18 cellular contexts compared by ENCODE assay signal in the genomic region with DNA sequence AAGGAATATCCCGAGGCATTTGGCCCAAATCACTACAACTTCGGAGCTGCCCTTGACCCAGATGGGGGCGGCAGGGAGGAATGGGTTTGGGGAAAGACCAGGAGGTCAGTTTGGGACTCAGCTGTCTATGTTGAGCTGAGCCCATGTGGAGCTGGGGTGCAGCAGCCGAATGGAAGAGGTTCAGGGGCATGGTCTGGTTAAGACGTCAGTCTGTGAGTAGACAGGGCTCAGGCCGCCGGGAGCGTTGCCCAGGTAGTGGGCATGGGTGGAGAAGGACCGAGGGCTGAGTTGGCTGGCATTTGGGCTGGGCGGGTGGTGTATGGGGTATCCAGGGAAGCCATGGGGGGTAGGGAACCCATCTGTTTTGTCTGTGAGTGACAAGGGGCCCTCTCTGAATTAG. TPM values are rescaled to one million over a fixed set of nuclear protein-coding genes. Genes with fewer than 3 reads are reported as not detected.
DNase-seq lines count a peak whose midpoint lies in the region; ATAC-seq and TF ChIP-seq lines count a peak whose summit lies in the region.
"Had no signal": no experiment of that assay in that cellular context is flagged by ENCODE, and none has a peak within 500 bp of the region (broad histone marks: within the 10 kb centered on the region; RNA-seq: fewer than 3 reads in every experiment).

No MANE protein-coding gene starts in this region.

- no peak overlapping the region for H3K4me3 ChIP-seq in CD4-positive, alpha-beta memory T cell (ENCODE audit: low read length in 2 of 2)
- no peak overlapping the region for H3K4me3 ChIP-seq in esophagus squamous epithelium
- H3K4me3 ChIP-seq: GM23248 had no signal

- no peak overlapping the region for H3K27ac ChIP-seq in CD4-positive, alpha-beta memory T cell (ENCODE audit: low read depth, low read length)
- H3K27ac ChIP-seq in esophagus squamous epithelium: no peak overlapping the region
- H3K27ac ChIP-seq: GM23248 had no signal

- no peak for ATAC-seq in activated T-helper 17 cell treated with anti-CD3 and anti-CD28 coated beads, Interleukin-2, amount 50 U/mL, for 72 hours (replicated peaks)
- ATAC-seq: Panc1 had no signal

- H3K4me1 ChIP-seq in CD4-positive, alpha-beta memory T cell (ENCODE audit: insufficient read depth, low read length): peaks cover 10% of the 10 kb centered on the region
- peaks cover 0 to under 1% (median 0%) of the 10 kb centered on the region in 3 donors for H3K4me1 ChIP-seq in esophagus squamous epithelium

- no peak overlapping the region for H3K4me3 Mint-ChIP-seq in activated naive CD4-positive, alpha-beta T cell treated with anti-CD3 and anti-CD28 coated beads for 36 hours
- no peak overlapping the region for H3K4me3 Mint-ChIP-seq in CD4-positive, alpha-beta memory T cell
- H3K4me3 Mint-ChIP-seq in activated T-helper 17 cell treated with anti-CD3 and anti-CD28 coated beads, Interleukin-2, amount 50 U/mL, for 72 hours: no peak overlapping the region
- no peak overlapping the region for H3K4me3 Mint-ChIP-seq in neural crest cell
- H3K4me3 Mint-ChIP-seq: IgD-negative memory B cell had no signal

- intact Hi-C loops in activated naive CD4-positive, alpha-beta T cell treated with anti-CD3 and anti-CD28 coated beads for 36 hours (cut with micrococcal nuclease): no loop called here
- intact Hi-C loops in CD4-positive, alpha-beta memory T cell (cut with micrococcal nuclease): no loop called here
- intact Hi-C loops in esophagus squamous epithelium (cut with DNase I): no loop called here

- H3K27me3 Mint-ChIP-seq in activated naive CD4-positive, alpha-beta T cell treated with anti-CD3 and anti-CD28 coated beads for 36 hours (ENCODE audit: low read depth): no peaks in the 10 kb centered on the region
- H3K27me3 Mint-ChIP-seq in CD4-positive, alpha-beta memory T cell: no peaks in the 10 kb centered on the region
- no peaks in the 10 kb centered on the region for H3K27me3 Mint-ChIP-seq in activated T-helper 17 cell treated with anti-CD3 and anti-CD28 coated beads, Interleukin-2, amount 50 U/mL, for 72 hours
- no peaks in the 10 kb centered on the region for H3K27me3 Mint-ChIP-seq in neural crest cell (ENCODE audit: low read depth)
- H3K27me3 Mint-ChIP-seq: IgD-negative memory B cell had no signal

- CTCF ChIA-PET in activated naive CD4-positive, alpha-beta T cell treated with anti-CD3 and anti-CD28 coated beads for 36 hours (lab: Charles Lee): interaction anchor here (0.9 to 1.9 kb wide), 4 partner anchors 8 to 50 kb away, joined by 3 to 6 read pairs (median 4); no protein-coding TSS in a partner anchor
- CTCF ChIA-PET in CD4-positive, alpha-beta memory T cell (lab: Charles Lee; ENCODE audit: partially characterized antibody): interaction anchor here (1.2 to 2.9 kb wide), 2 partner anchors 23 to 49 kb away, joined by 4 to 9 read pairs; no protein-coding TSS in a partner anchor

- TF ChIP-seq CTCF in neural crest cell (conservative IDR thresholded peaks at IDR 0.05) (no peak), esophagus squamous epithelium (IDR thresholded peaks at IDR 0.05) (no peak)

- peaks cover 78% of the 10 kb centered on the region for H3K36me3 ChIP-seq in CD4-positive, alpha-beta memory T cell (ENCODE audit: insufficient read depth, low read length)
- peaks cover 10 to 99% (median 54%) of the 10 kb centered on the region in 3 donors for H3K36me3 ChIP-seq in esophagus squamous epithelium

- POLR2A ChIA-PET in CD4-positive, alpha-beta memory T cell (lab: Charles Lee; ENCODE audit: partially characterized antibody): interaction anchor here (1.4 kb wide), 1 partner anchor 47 kb away, joined by 4 read pairs; no protein-coding TSS in a partner anchor

- no peaks in the 10 kb centered on the region for H3K27me3 ChIP-seq in CD4-positive, alpha-beta memory T cell (ENCODE audit: insufficient read depth, low read length)
- H3K27me3 ChIP-seq in esophagus squamous epithelium: no peaks in the 10 kb centered on the region

- TF ChIP-seq POLR2A in esophagus squamous epithelium (IDR thresholded peaks at IDR 0.05): no peak

- peaks cover 43% of the 10 kb centered on the region for H3K36me3 Mint-ChIP-seq in activated naive CD4-positive, alpha-beta T cell treated with anti-CD3 and anti-CD28 coated beads for 36 hours (ENCODE audit: low read depth)
- H3K36me3 Mint-ChIP-seq in CD4-positive, alpha-beta memory T cell: peaks cover 52 to 67% of the 10 kb centered on the region in 2 donors
- peaks cover 97% of the 10 kb centered on the region for H3K36me3 Mint-ChIP-seq in activated T-helper 17 cell treated with anti-CD3 and anti-CD28 coated beads, Interleukin-2, amount 50 U/mL, for 72 hours (ENCODE audit: low read depth)
- peaks cover 23% of the 10 kb centered on the region for H3K36me3 Mint-ChIP-seq in neural crest cell (ENCODE audit: low read depth)

- 82 to 95% methylated on average over 10 of the region's 10 CpGs for WGBS in esophagus squamous epithelium, 2 donors

- no peaks in the 10 kb centered on the region for H3K9me3 Mint-ChIP-seq in activated naive CD4-positive, alpha-beta T cell treated with anti-CD3 and anti-CD28 coated beads for 36 hours
- peaks cover 0 to 2% (median 0%) of the 10 kb centered on the region in 8 donors for H3K9me3 Mint-ChIP-seq in CD4-positive, alpha-beta memory T cell
- H3K9me3 Mint-ChIP-seq in activated T-helper 17 cell treated with anti-CD3 and anti-CD28 coated beads, Interleukin-2, amount 50 U/mL, for 72 hours: no peaks in the 10 kb centered on the region
- no peaks in the 10 kb centered on the region for H3K9me3 Mint-ChIP-seq in neural crest cell
- H3K9me3 Mint-ChIP-seq: IgD-negative memory B cell had no signal

- no peaks in the 10 kb centered on the region for H3K4me1 Mint-ChIP-seq in activated naive CD4-positive, alpha-beta T cell treated with anti-CD3 and anti-CD28 coated beads for 36 hours (ENCODE audit: low read depth)
- peaks cover under 1 to 8% (median 6%) of the 10 kb centered on the region in 4 donors for H3K4me1 Mint-ChIP-seq in CD4-positive, alpha-beta memory T cell
- H3K4me1 Mint-ChIP-seq in activated T-helper 17 cell treated with anti-CD3 and anti-CD28 coated beads, Interleukin-2, amount 50 U/mL, for 72 hours: peaks cover 5% of the 10 kb centered on the region
- no peaks in the 10 kb centered on the region for H3K4me1 Mint-ChIP-seq in neural crest cell

- peak overlapping the region; percentile 53 for H3K27ac Mint-ChIP-seq in activated naive CD4-positive, alpha-beta T cell treated with anti-CD3 and anti-CD28 coated beads for 36 hours
- H3K27ac Mint-ChIP-seq in CD4-positive, alpha-beta memory T cell: peak overlapping the region in 5 of 7 donors; percentile 30 to 61 (median 47)
- peak overlapping the region; percentile 58 for H3K27ac Mint-ChIP-seq in activated T-helper 17 cell treated with anti-CD3 and anti-CD28 coated beads, Interleukin-2, amount 50 U/mL, for 72 hours
- H3K27ac Mint-ChIP-seq in neural crest cell (ENCODE audit: unreplicated experiment): peak overlapping the region; percentile 93
- H3K27ac Mint-ChIP-seq: IgD-negative memory B cell had no signal

- no peak for DNase-seq in activated naive CD4-positive, alpha-beta T cell treated with anti-CD3 and anti-CD28 coated beads for 36 hours
- no peak for DNase-seq in activated naive CD4-positive, alpha-beta T cell treated with Interleukin-2 at 50 U/mL for 16 hours
- no peak for DNase-seq in CD4-positive, alpha-beta memory T cell
- DNase-seq in neural crest cell (ENCODE audit: low read depth, low spot score) (no peak), GDM1 (lab: John Stamatoyannopoulos, UW) (no peak), esophagus squamous epithelium (lab: John Stamatoyannopoulos, UW) (no peak)
- no peak for DNase-seq in stimulated activated CD8-positive, alpha-beta memory T cell treated with anti-CD3 and anti-CD28 coated beads, Interleukin-4, amount 100 ng/mL, for 48 hours
- DNase-seq: GM23248, MV-4-11, NCI-H1436, NCI-H2029 treated with DMSO at 0.1 percent for 48 hours, NCI-H510A, NCI-H82 had no signal

- H3K9me3 ChIP-seq in CD4-positive, alpha-beta memory T cell (ENCODE audit: control insufficient read depth in 1 of 2, low read length in 2 of 2): no peaks in the 10 kb centered on the region
- no peaks in the 10 kb centered on the region for H3K9me3 ChIP-seq in esophagus squamous epithelium

RNA-seq across cellular contexts. Expression of gene SCN1B, which starts 9.3 kb away (rescaled TPM):
- total RNA-seq in activated naive CD4-positive, alpha-beta T cell treated with anti-CD3 and anti-CD28 coated beads for 36 hours: under 1 TPM; 0.83 to 0.89 TPM
- 1 to 10 TPM; 1.4 to 1.5 TPM for total RNA-seq in CD4-positive, alpha-beta memory T cell
- polyA plus RNA-seq in CD4-positive, alpha-beta memory T cell: under 1 TPM in 1 of 2 donors, not detected in 1; 0.64 TPM
- 1 to 10 TPM in 1 of 2 donors, under 1 TPM in 1; 0.97 to 3.1 TPM for total RNA-seq in activated T-helper 17 cell treated with anti-CD3 and anti-CD28 coated beads, Interleukin-2, amount 50 U/mL, for 72 hours
- total RNA-seq in neural crest cell (1.7 and 1.9 TPM in 2 replicates), esophagus squamous epithelium (1 to 10 TPM in 2 of 4 donors, under 1 TPM in 1, not detected in 1; 0.26 to 5.9 (median 1.2) TPM)
- polyA plus RNA-seq: IgD-negative memory B cell had no signal

RNA-seq across cellular contexts. Expression of gene HPN, which starts 20.5 kb away (rescaled TPM):
- total RNA-seq in activated naive CD4-positive, alpha-beta T cell treated with anti-CD3 and anti-CD28 coated beads for 36 hours: not detected
- total RNA-seq in CD4-positive, alpha-beta memory T cell: under 1 TPM in 1 of 2 experiments, not detected in 1; 0.15 TPM
- polyA plus RNA-seq in CD4-positive, alpha-beta memory T cell: under 1 TPM in 1 of 2 donors, not detected in 1; 0.57 TPM
- under 1 TPM in 1 of 2 donors, not detected in 1; 0.48 TPM for total RNA-seq in activated T-helper 17 cell treated with anti-CD3 and anti-CD28 coated beads, Interleukin-2, amount 50 U/mL, for 72 hours
- total RNA-seq in neural crest cell (0.26 and 0.27 TPM in 2 replicates), esophagus squamous epithelium (under 1 TPM in 2 of 4 donors, not detected in 2; 0.19 to 0.47 TPM)
- total RNA-seq: A673, GM23248, HT1080 had no signal
- polyA plus RNA-seq: GM23248, IgD-negative memory B cell had no signal

RNA-seq across cellular contexts. Expression of gene GRAMD1A, which starts 20.9 kb away (rescaled TPM):
- total RNA-seq in activated naive CD4-positive, alpha-beta T cell treated with anti-CD3 and anti-CD28 coated beads for 36 hours: 100 to 1,000 TPM; 117 to 125 TPM
- 100 to 1,000 TPM; 205 to 221 TPM for total RNA-seq in CD4-positive, alpha-beta memory T cell
- polyA plus RNA-seq in CD4-positive, alpha-beta memory T cell: 10 to 100 TPM; 16.3 to 55.4 TPM
- 100 to 1,000 TPM; 123 to 183 TPM for total RNA-seq in activated T-helper 17 cell treated with anti-CD3 and anti-CD28 coated beads, Interleukin-2, amount 50 U/mL, for 72 hours
- total RNA-seq in neural crest cell (100 and 103 TPM in 2 replicates), esophagus squamous epithelium (10 to 100 TPM in 2 of 4 donors, 1 to 10 TPM in 2; 4.6 to 23.3 (median 8.8) TPM)

RNA-seq across cellular contexts. Expression of gene ZNF792, which starts 57.0 kb away (rescaled TPM):
- total RNA-seq in activated naive CD4-positive, alpha-beta T cell treated with anti-CD3 and anti-CD28 coated beads for 36 hours: 1 to 10 TPM; 3.1 to 3.5 TPM
- total RNA-seq in CD4-positive, alpha-beta memory T cell: 10 to 100 TPM; 33.9 to 34.7 TPM
- 10 to 100 TPM; 10.1 to 23.9 TPM for polyA plus RNA-seq in CD4-positive, alpha-beta memory T cell
- 1 to 10 TPM; 7.6 to 7.9 TPM for total RNA-seq in activated T-helper 17 cell treated with anti-CD3 and anti-CD28 coated beads, Interleukin-2, amount 50 U/mL, for 72 hours
- 7.5 and 8.1 TPM in 2 replicates for total RNA-seq in neural crest cell
- total RNA-seq in esophagus squamous epithelium: 1 to 10 TPM; 1.0 to 4.6 (median 2.7) TPM
